Comparison of ENCODE assay signal across 8 cellular contexts in genomic region chr15:65869954-65870871, GRCh38. TPM values are rescaled to one million over a fixed set of nuclear protein-coding genes. Genes with fewer than 3 reads are reported as not detected.
DNase-seq lines count a peak whose midpoint lies in the region; ATAC-seq and TF ChIP-seq lines count a peak whose summit lies in the region.

No MANE protein-coding gene starts in this region.

- H3K4me1 ChIP-seq in PC-3 (ENCODE audit: insufficient read depth, low read length) (peaks cover 16% of the 10 kb centered on the region), hepatocyte (ENCODE audit: insufficient read depth) (no peaks in the 10 kb centered on the region)

- POLR2A ChIA-PET in PC-3 (lab: Charles Lee; ENCODE audit: unreplicated experiment), result no interaction called here

- 2% methylated on average over 25 of the region's 43 CpGs for WGBS in hepatocyte (ENCODE audit: low lambda C conversion rate, missing lambda C conversion rate)

- H3K9me3 ChIP-seq in PC-3 (ENCODE audit: low read length) (no peaks in the 10 kb centered on the region), hepatocyte (ENCODE audit: low read depth) (no peaks in the 10 kb centered on the region)

- H3K4me2 ChIP-seq in PC-3 (ENCODE audit: low read length) (peak overlapping the region; percentile 88), hepatocyte (peak overlapping the region; percentile 77)

- CTCF ChIA-PET in PC-3 (lab: Charles Lee), result interaction anchor here (0.7 to 1.4 kb wide), 4 partner anchors 11 to 259 kb away, joined by 3 to 19 read pairs (median 8); partner anchors contain the start of gene INTS14

- H3K9me2 ChIP-seq in PC-3 (replicated peaks; ENCODE audit: low read length), result no peaks in the 10 kb centered on the region
- H3K9me2 ChIP-seq in hepatocyte (replicated peaks; ENCODE audit: insufficient read depth), result no peaks in the 10 kb centered on the region

- H3K79me2 ChIP-seq in PC-3 (ENCODE audit: low read length) (peaks cover 58% of the 10 kb centered on the region), hepatocyte (peaks cover 55% of the 10 kb centered on the region)

- H3K27me3 ChIP-seq in PC-3 (ENCODE audit: low read length) (no peaks in the 10 kb centered on the region), hepatocyte (no peaks in the 10 kb centered on the region)

- peak; percentile 47 for DNase-seq in D341Med (ENCODE audit: low spot score)
- peak; percentile 68 for DNase-seq in PC-3
- DNase-seq in astrocyte of the hippocampus (ENCODE audit: low read depth, low spot score), result peak; percentile 38
- peak; percentile 65 for DNase-seq in hepatocyte (ENCODE audit: low spot score)
- DNase-seq in renal cortical epithelial cell (ENCODE audit: low read depth), result peak; percentile 46

- intact Hi-C loops in PC-3 (cut with micrococcal nuclease), result loop anchor here (1.0 kb wide), 1 partner anchor 38 kb away; no protein-coding TSS in a partner anchor

- BruUV-seq in PC-3 (replicated peaks; lab: Mats Ljungman, UMichigan), result TSS peak; percentile 56

- H2AFZ ChIP-seq in PC-3 (ENCODE audit: low read length) (peak overlapping the region; percentile 80), hepatocyte (peak overlapping the region; percentile 55)

- no peaks in the 10 kb centered on the region for H3K36me3 ChIP-seq in PC-3 (ENCODE audit: low read depth, low read length)
- H3K36me3 ChIP-seq in hepatocyte (replicated peaks; ENCODE audit: insufficient read depth, low read depth), result no peaks in the 10 kb centered on the region

- ATAC-seq in HG02571 (IDR thresholded peaks at IDR 0.05; ENCODE audit: unreplicated experiment) (peak; percentile 2), PC-3 (peak; percentile 52), GM18868 (IDR thresholded peaks at IDR 0.05; ENCODE audit: unreplicated experiment) (no peak)
- no peak for ATAC-seq in activated CD4-positive, CD25-positive, alpha-beta regulatory T cell treated with anti-CD3 and anti-CD28 coated beads, Interleukin-2, amount 50 U/mL, for 24 hours

- H3K9ac ChIP-seq in PC-3 (ENCODE audit: low read length), result peak overlapping the region; percentile 91

- peak overlapping the region; percentile 89 for H3K4me3 ChIP-seq in PC-3 (ENCODE audit: low read length)
- peak overlapping the region; percentile 77 for H3K4me3 ChIP-seq in hepatocyte

- H4K20me1 ChIP-seq in PC-3 (ENCODE audit: low read length) (no peaks in the 10 kb centered on the region; the same call in 1 of the 2 replicates), hepatocyte (ENCODE audit: insufficient read depth, poor library complexity, severe bottlenecking) (peaks cover 38% of the 10 kb centered on the region)

- H3K27ac ChIP-seq in PC-3 (ENCODE audit: low read length), result peak overlapping the region; percentile 60
- H3K27ac ChIP-seq in hepatocyte, result peak overlapping the region; percentile 96

- no peaks in the 10 kb centered on the region for H3F3A ChIP-seq in PC-3 (ENCODE audit: low read length, unreplicated experiment)

- TF ChIP-seq CTCF in PC-3 (conservative IDR thresholded peaks at IDR 0.05; ENCODE audit: low read depth, low read length) (no peak), hepatocyte (IDR thresholded peaks at IDR 0.05; ENCODE audit: poor library complexity) (no peak)

RNA-seq across cellular contexts. Expression of gene RAB11A, which starts 0.9 kb away (rescaled TPM):
- 123 and 171 TPM in 2 replicates for total RNA-seq in PC-3 (2014; rRNA removed)
- total RNA-seq in hepatocyte, result 306 and 309 TPM in 2 replicates
- polyA plus RNA-seq in hepatocyte, result 247 and 248 TPM in 2 replicates
- 505 and 703 TPM in 2 replicates for total RNA-seq in renal cortical epithelial cell

Comparison
In these comparisons a context has a peak if more than half of its experiments do, and no peak if none do; other contexts are left out.
1. ATAC-seq: peak in HG02571 (single experiment) and PC-3 (single experiment); none in activated CD4-positive, CD25-positive, alpha-beta regulatory T cell treated with anti-CD3 and anti-CD28 coated beads, Interleukin-2, amount 50 U/mL, for 24 hours (0 of 2) and GM18868 (single experiment).
2. Peak in every context shown above with its lines, with median percentiles within 50 percentile points of each other: DNase-seq.